ENCODE assay signal across 16 cellular contexts in the genomic region with DNA sequence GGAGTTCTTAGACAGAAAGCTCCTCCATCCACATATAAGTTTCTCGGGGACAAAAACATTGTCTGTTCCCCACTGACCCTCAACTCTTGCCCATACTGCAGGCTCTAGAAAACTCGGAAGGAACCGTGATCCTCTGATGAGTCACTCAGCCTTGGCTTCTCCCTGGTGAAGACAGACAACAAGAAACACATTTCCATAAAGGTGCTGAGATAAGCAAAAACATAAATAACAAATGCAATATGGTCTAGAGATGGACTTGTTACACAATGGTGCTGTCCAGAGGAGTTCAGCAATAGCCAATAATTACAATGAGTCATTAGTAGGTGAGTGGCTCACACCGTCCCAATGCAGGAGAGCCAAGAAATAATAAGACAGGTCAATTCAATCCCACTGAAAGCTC. TPM values are rescaled to one million over a fixed set of nuclear protein-coding genes. Genes with fewer than 3 reads are reported as not detected.
DNase-seq lines count a peak whose midpoint lies in the region; ATAC-seq and TF ChIP-seq lines count a peak whose summit lies in the region.
"Had no signal": no experiment of that assay in that cellular context is flagged by ENCODE, and none has a peak within 500 bp of the region (broad histone marks: within the 10 kb centered on the region; RNA-seq: fewer than 3 reads in every experiment).

No MANE protein-coding gene starts in this region.

- no peak overlapping the region for H3K9ac ChIP-seq in neural progenitor cell
- no peak overlapping the region for H3K9ac ChIP-seq in colonic mucosa (ENCODE audit: low read depth in 2 of 2, low read length in 2 of 2)

- peaks cover 58% of the 10 kb centered on the region for H3K79me2 ChIP-seq in neural progenitor cell (ENCODE audit: low read depth)

- peaks cover 13% of the 10 kb centered on the region for H3K4me1 ChIP-seq in neural progenitor cell
- no peaks in the 10 kb centered on the region for H3K4me1 ChIP-seq in colonic mucosa

- ATAC-seq in esophagus mucosa = peak; percentile 61
- no peak for ATAC-seq in activated CD8-positive, alpha-beta T cell treated with anti-CD3 and anti-CD28 coated beads for 36 hours

- POLR2A ChIA-PET in RWPE1 (lab: Yijun Ruan, JAX; ENCODE audit: low non-redundant PET) = no interaction called here
- POLR2A ChIA-PET in activated CD8-positive, alpha-beta T cell treated with anti-CD3 and anti-CD28 coated beads for 36 hours (lab: Charles Lee) = no interaction called here

- intact Hi-C loops in activated CD8-positive, alpha-beta T cell treated with anti-CD3 and anti-CD28 coated beads for 36 hours (cut with micrococcal nuclease) = no loop called here
- intact Hi-C loops in colonic mucosa (cut with DNase I) = no loop called here

- no peaks in the 10 kb centered on the region for H3K27me3 Mint-ChIP-seq in neural progenitor cell (ENCODE audit: insufficient read depth, low read depth)
- no peaks in the 10 kb centered on the region for H3K27me3 Mint-ChIP-seq in activated CD8-positive, alpha-beta T cell treated with anti-CD3 and anti-CD28 coated beads for 36 hours
- H3K27me3 Mint-ChIP-seq: central memory CD8-positive, alpha-beta T cell had no signal

- H3K27ac Mint-ChIP-seq in neural progenitor cell = no peak overlapping the region
- H3K27ac Mint-ChIP-seq in activated CD8-positive, alpha-beta T cell treated with anti-CD3 and anti-CD28 coated beads for 36 hours = no peak overlapping the region
- H3K27ac Mint-ChIP-seq: activated CD4-positive, alpha-beta memory T cell treated with anti-CD3 and anti-CD28 coated beads for 36 hours; T-helper 2 cell treated with Interferon-gamma antibody and Interleukin-4, amounts not matched to agents 5 μg/mL and 100 μg/mL, for 36 hours had no signal

- H3K9me3 Mint-ChIP-seq in neural progenitor cell = no peaks in the 10 kb centered on the region
- no peaks in the 10 kb centered on the region for H3K9me3 Mint-ChIP-seq in activated CD8-positive, alpha-beta T cell treated with anti-CD3 and anti-CD28 coated beads for 36 hours
- H3K9me3 Mint-ChIP-seq: activated CD4-positive, alpha-beta memory T cell treated with anti-CD3 and anti-CD28 coated beads for 36 hours; central memory CD8-positive, alpha-beta T cell; T-helper 2 cell treated with Interferon-gamma antibody and Interleukin-4, amounts not matched to agents 5 μg/mL and 100 μg/mL, for 36 hours had no signal

- no peak for TF ChIP-seq CTCF in RWPE1 (conservative IDR thresholded peaks at IDR 0.05; ENCODE audit: low read depth)
- no peak for TF ChIP-seq CTCF in neural progenitor cell (IDR thresholded peaks at IDR 0.05)
- no peak for TF ChIP-seq CTCF in activated CD8-positive, alpha-beta T cell treated with anti-CD3 and anti-CD28 coated beads for 36 hours (IDR thresholded peaks at IDR 0.05)
- TF ChIP-seq CTCF in colonic mucosa (IDR thresholded peaks at IDR 0.05) = no peak

- no peaks in the 10 kb centered on the region for H3F3A ChIP-seq in neural progenitor cell (ENCODE audit: low read depth)

- H3K27ac ChIP-seq in RWPE1 (no peak overlapping the region), neural progenitor cell (peak overlapping the region; percentile 37), colonic mucosa (no peak overlapping the region)

- no peak overlapping the region for H2AFZ ChIP-seq in neural progenitor cell (replicated peaks)

- peaks cover 3% of the 10 kb centered on the region for H3K36me3 Mint-ChIP-seq in neural progenitor cell
- H3K36me3 Mint-ChIP-seq in activated CD8-positive, alpha-beta T cell treated with anti-CD3 and anti-CD28 coated beads for 36 hours (ENCODE audit: low read depth) = no peaks in the 10 kb centered on the region
- H3K36me3 Mint-ChIP-seq: activated CD4-positive, alpha-beta memory T cell treated with anti-CD3 and anti-CD28 coated beads for 36 hours had no signal

- no peaks in the 10 kb centered on the region for H3K27me3 ChIP-seq in neural progenitor cell
- no peaks in the 10 kb centered on the region for H3K27me3 ChIP-seq in colonic mucosa

- H3K36me3 ChIP-seq in neural progenitor cell = no peaks in the 10 kb centered on the region
- H3K36me3 ChIP-seq in colonic mucosa = no peaks in the 10 kb centered on the region

- H3K4me1 Mint-ChIP-seq in neural progenitor cell = peaks cover 9% of the 10 kb centered on the region
- no peaks in the 10 kb centered on the region for H3K4me1 Mint-ChIP-seq in activated CD8-positive, alpha-beta T cell treated with anti-CD3 and anti-CD28 coated beads for 36 hours (ENCODE audit: low read depth)
- H3K4me1 Mint-ChIP-seq: central memory CD8-positive, alpha-beta T cell had no signal

- H3K4me2 ChIP-seq in neural progenitor cell = no peak overlapping the region

- CTCF ChIA-PET in RWPE1 (lab: Yijun Ruan, JAX) = no interaction called here
- CTCF ChIA-PET in activated CD8-positive, alpha-beta T cell treated with anti-CD3 and anti-CD28 coated beads for 36 hours (lab: Charles Lee) = no interaction called here

- no peak overlapping the region for H3K4me3 Mint-ChIP-seq in neural progenitor cell
- no peak overlapping the region for H3K4me3 Mint-ChIP-seq in activated CD8-positive, alpha-beta T cell treated with anti-CD3 and anti-CD28 coated beads for 36 hours
- H3K4me3 Mint-ChIP-seq: activated CD4-positive, alpha-beta memory T cell treated with anti-CD3 and anti-CD28 coated beads for 36 hours; central memory CD8-positive, alpha-beta T cell; T-helper 2 cell treated with Interferon-gamma antibody and Interleukin-4, amounts not matched to agents 5 μg/mL and 100 μg/mL, for 36 hours had no signal

- DNase-seq in GM04503 (ENCODE audit: low read depth) (peak; percentile 35), RWPE1 (ENCODE audit: low spot score) (peak; percentile 19), neural progenitor cell (ENCODE audit: low spot score) (no peak), colonic mucosa (no peak), DMS153 (lab: John Stamatoyannopoulos, UW) (no peak), NCI-H345 (lab: John Stamatoyannopoulos, UW) (no peak)
- no peak for DNase-seq in activated CD8-positive, alpha-beta T cell treated with anti-CD3 and anti-CD28 coated beads for 36 hours
- DNase-seq: activated CD4-positive, alpha-beta memory T cell treated with anti-CD3 and anti-CD28 coated beads for 36 hours; activated effector memory CD4-positive, alpha-beta T cell treated with anti-CD3 and anti-CD28 coated beads, Interleukin-2, amount 50 U/mL, for 16 hours; C1 segment of cervical spinal cord; foreskin melanocyte; NCI-H2171 treated with DMSO at 0.1 percent for 48 hours; substantia nigra had no signal

- H3K4me3 ChIP-seq in neural progenitor cell (no peak overlapping the region), colonic mucosa (no peak overlapping the region)

- H3K9me3 ChIP-seq in neural progenitor cell (ENCODE audit: low read depth) (no peaks in the 10 kb centered on the region), colonic mucosa (no peaks in the 10 kb centered on the region)

- H4K20me1 ChIP-seq in neural progenitor cell (ENCODE audit: low read depth) = peaks cover 20% of the 10 kb centered on the region

RNA-seq across cellular contexts. Expression of gene MAGI1, which starts 43.7 kb away (rescaled TPM):
- 13.7 TPM for total RNA-seq in esophagus mucosa
- 40.6 and 48.4 TPM in 2 replicates for total RNA-seq in neural progenitor cell (ENCODE audit: low replicate concordance)
- total RNA-seq in activated CD8-positive, alpha-beta T cell treated with anti-CD3 and anti-CD28 coated beads for 36 hours = under 1 TPM; 0.47 to 0.51 TPM
- 10 to 100 TPM; 23.4 to 41.4 TPM for total RNA-seq in colonic mucosa

Comparison
In these comparisons a context has a peak if more than half of its experiments do, and no peak if none do; other contexts are left out.
1. DNase-seq: peak in GM04503 (single experiment) and RWPE1 (single experiment); none in neural progenitor cell (single experiment), activated CD8-positive, alpha-beta T cell treated with anti-CD3 and anti-CD28 coated beads for 36 hours (single experiment), colonic mucosa (single experiment), DMS153 (single experiment) and NCI-H345 (single experiment).